Comparison of ENCODE assay signal across 13 cellular contexts in the genomic region with DNA sequence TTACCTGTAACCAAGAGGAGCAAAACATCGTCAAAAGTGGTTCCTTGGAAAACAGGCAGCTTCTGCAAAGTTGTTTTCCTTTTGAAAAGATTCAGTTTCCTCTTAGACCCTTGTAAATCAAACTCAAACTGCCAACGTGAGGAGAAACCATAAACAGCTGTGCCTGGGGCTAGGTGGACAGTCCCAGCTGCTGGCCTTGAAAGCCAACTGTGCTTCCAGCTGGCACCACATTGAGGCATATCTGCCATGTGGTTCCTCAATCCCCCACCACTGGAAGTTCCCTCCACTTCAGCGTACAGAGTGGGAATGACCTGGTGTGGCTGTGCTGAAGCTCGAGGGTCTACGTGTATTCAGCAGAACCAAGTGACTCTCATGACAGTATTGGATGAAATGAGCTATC. TPM values are rescaled to one million over a fixed set of nuclear protein-coding genes. Genes with fewer than 3 reads are reported as not detected.
DNase-seq lines count a peak whose midpoint lies in the region; TF ChIP-seq lines count a peak whose summit lies in the region.
"Had no signal": no experiment of that assay in that cellular context is flagged by ENCODE, and none has a peak within 500 bp of the region (broad histone marks: within the 10 kb centered on the region; RNA-seq: fewer than 3 reads in every experiment).

No MANE protein-coding gene starts in this region.

- H3K4me1 ChIP-seq in vagina: peaks cover 54% of the 10 kb centered on the region
- H3K4me1 ChIP-seq: body of pancreas had no signal

- H3K27ac ChIP-seq in vagina: peak overlapping the region; percentile 52
- H3K27ac ChIP-seq: body of pancreas, KMS-11 had no signal

- peak overlapping the region in 1 of 2 donors; percentile 20 for H3K4me3 ChIP-seq in vagina
- H3K4me3 ChIP-seq: body of pancreas had no signal

- H3K27me3 Mint-ChIP-seq in activated naive CD8-positive, alpha-beta T cell: peaks cover 8% of the 10 kb centered on the region

- peak overlapping the region; percentile 80 for H3K27ac Mint-ChIP-seq in activated naive CD8-positive, alpha-beta T cell

- intact Hi-C loops in vagina (cut with DNase I): no loop called here

- no peaks in the 10 kb centered on the region for H3K36me3 ChIP-seq in vagina

- H3K9me3 ChIP-seq in vagina: no peaks in the 10 kb centered on the region
- H3K9me3 ChIP-seq: body of pancreas had no signal

- no peaks in the 10 kb centered on the region for H3K27me3 ChIP-seq in vagina
- H3K27me3 ChIP-seq: body of pancreas had no signal

- H3K4me1 Mint-ChIP-seq in activated naive CD8-positive, alpha-beta T cell (ENCODE audit: low read depth): peaks cover 18% of the 10 kb centered on the region

- peak overlapping the region; percentile 3 for H3K4me3 Mint-ChIP-seq in activated naive CD8-positive, alpha-beta T cell

- peaks cover 5% of the 10 kb centered on the region for H3K9me3 Mint-ChIP-seq in activated naive CD8-positive, alpha-beta T cell (ENCODE audit: low read depth)

- no peak for TF ChIP-seq CTCF in vagina (IDR thresholded peaks at IDR 0.05)

- no peak for TF ChIP-seq POLR2A in vagina (IDR thresholded peaks at IDR 0.05)

- DNase-seq in activated T-cell treated with anti-CD3 and anti-CD28 coated beads, Interleukin-2, amount 50 U/mL, for 48 hours: peak; percentile 17 to 21
- no peak for DNase-seq in activated T-cell treated with anti-CD3 and anti-CD28 coated beads for 4 hours
- DNase-seq in lung microvascular endothelial cell (ENCODE audit: low read depth in 2 of 2): peak; percentile 50 to 58
- DNase-seq in vagina (ENCODE audit: extremely low spot score in 2 of 2): no peak
- DNase-seq in medulla oblongata (ENCODE audit: extremely low spot score): no peak
- no peak for DNase-seq in stimulated activated CD4-positive, alpha-beta T cell treated with anti-CD3 and anti-CD28 coated beads, Interleukin-15, amount 100 ng/mL, for 24 hours
- DNase-seq in D341Med (ENCODE audit: low spot score): no peak
- DNase-seq: body of pancreas, erythroblast, GOT3, NCI-H526 had no signal

- H3K36me3 Mint-ChIP-seq in activated naive CD8-positive, alpha-beta T cell: no peaks in the 10 kb centered on the region

RNA-seq across cellular contexts. Expression of a gene that starts 40.9 kb away (rescaled TPM):
- total RNA-seq in lung microvascular endothelial cell (1.6 and 5.4 TPM in 2 replicates), vagina (9.3 TPM)

Comparison
In these comparisons a context has a peak if more than half of its experiments do, and no peak if none do; other contexts are left out.
1. DNase-seq: peak in activated T-cell treated with anti-CD3 and anti-CD28 coated beads, Interleukin-2, amount 50 U/mL, for 48 hours (2 of 2) and lung microvascular endothelial cell (2 of 2); none in activated T-cell treated with anti-CD3 and anti-CD28 coated beads for 4 hours (single experiment), vagina (0 of 2), medulla oblongata (single experiment), stimulated activated CD4-positive, alpha-beta T cell treated with anti-CD3 and anti-CD28 coated beads, Interleukin-15, amount 100 ng/mL, for 24 hours (single experiment) and D341Med (single experiment).